8 cellular contexts compared by ENCODE assay signal in genomic region chr6:37696220-37696840, GRCh38. TPM values are rescaled to one million over a fixed set of nuclear protein-coding genes. Genes with fewer than 3 reads are reported as not detected.
DNase-seq lines count a peak whose midpoint lies in the region; ATAC-seq and TF ChIP-seq lines count a peak whose summit lies in the region.

No MANE protein-coding gene starts in this region.

- no peak for ATAC-seq in HG03095 (IDR thresholded peaks at IDR 0.05; ENCODE audit: unreplicated experiment)

- H2BK15ac ChIP-seq in mesenchymal stem cell (ENCODE audit: low read depth, poor library complexity, severe bottlenecking), result no peak overlapping the region

- no peak overlapping the region for H4K91ac ChIP-seq in mesenchymal stem cell (ENCODE audit: low read length)

- H2BK5ac ChIP-seq in mesenchymal stem cell (ENCODE audit: low read depth, low read length, poor library complexity, severe bottlenecking), result no peak overlapping the region

- H3K23ac ChIP-seq in mesenchymal stem cell (ENCODE audit: low read length in 2 of 2), result peak overlapping the region; percentile 31 to 68

- H3K14ac ChIP-seq in mesenchymal stem cell (ENCODE audit: low read length in 2 of 2), result peak overlapping the region in 1 of 2 experiments; percentile 72

- H3K9me3 ChIP-seq in mesenchymal stem cell (ENCODE audit: control insufficient read depth, low read length), result no peaks in the 10 kb centered on the region
- H3K9me3 ChIP-seq in tibial artery, result no peaks in the 10 kb centered on the region

- H3K4ac ChIP-seq in mesenchymal stem cell (ENCODE audit: low read depth in 1 of 2, low read length in 2 of 2), result no peak overlapping the region

- H3K4me3 ChIP-seq in coronary artery, result peak overlapping the region; percentile 89
- H3K4me3 ChIP-seq in mesenchymal stem cell (ENCODE audit: insufficient read depth in 1 of 2, low read depth in 1 of 2, low read length in 2 of 2), result peak overlapping the region; percentile 67 to 87
- H3K4me3 ChIP-seq in tibial artery, result peak overlapping the region; percentile 70 to 78

- peaks cover 27% of the 10 kb centered on the region for H3K79me1 ChIP-seq in mesenchymal stem cell (replicated peaks; ENCODE audit: low read length, poor library complexity, severe bottlenecking)

- H3K4me1 ChIP-seq in mesenchymal stem cell (ENCODE audit: control insufficient read depth, insufficient read depth, low read depth, low read length) (peaks cover 30% of the 10 kb centered on the region), tibial artery (peaks cover 0 to 40% (median 23%) of the 10 kb centered on the region in 4 donors)

- H2BK120ac ChIP-seq in mesenchymal stem cell (ENCODE audit: low read depth, low read length), result no peak overlapping the region

- H4K8ac ChIP-seq in mesenchymal stem cell (ENCODE audit: low read length), result no peak overlapping the region

- H2AFZ ChIP-seq in mesenchymal stem cell (ENCODE audit: low read depth, low read length), result no peak overlapping the region

- DNase-seq in NCI-H1092 treated with DMSO at 0.1 percent for 48 hours (lab: John Stamatoyannopoulos, UW) (peak; percentile 18), NCI-H1092 (lab: John Stamatoyannopoulos, UW) (no peak), T1000 (lab: John Stamatoyannopoulos, UW) (peak; percentile 25), coronary artery (ENCODE audit: low spot score) (no peak), mesenchymal stem cell (peak; percentile 54), tibial artery (peak in 1 of 2 donors; percentile 30), medulla oblongata (ENCODE audit: extremely low spot score) (no peak)

- 2% methylated on average over 54 of the region's 54 CpGs for WGBS in mesenchymal stem cell

- intact Hi-C loops in tibial artery (cut with DNase I; ENCODE audit: low total_unique reads), result loop anchor here (10.0 kb wide), 1 partner anchor 652 kb away; no protein-coding TSS in a partner anchor

- H3K9ac ChIP-seq in mesenchymal stem cell (ENCODE audit: low read length), result peak overlapping the region; percentile 89

- H3K4me2 ChIP-seq in mesenchymal stem cell (ENCODE audit: low read length, poor library complexity, severe bottlenecking), result peak overlapping the region; percentile 99

- peaks cover 0 to 6% of the 10 kb centered on the region in 2 experiments for H3K36me3 ChIP-seq in mesenchymal stem cell (ENCODE audit: control insufficient read depth in 1 of 2, insufficient read depth in 2 of 2, low read depth in 1 of 2, low read length in 2 of 2)
- H3K36me3 ChIP-seq in tibial artery, result no peaks in the 10 kb centered on the region

- no peak overlapping the region for H2BK12ac ChIP-seq in mesenchymal stem cell (ENCODE audit: low read length in 2 of 2)

- H3K27ac ChIP-seq in coronary artery (peak overlapping the region in 1 of 2 donors; percentile 71), mesenchymal stem cell (ENCODE audit: low read length, poor library complexity, severe bottlenecking) (no peak overlapping the region), tibial artery (no peak overlapping the region)

- peaks cover 6 to 50% of the 10 kb centered on the region in 2 experiments for H3K27me3 ChIP-seq in mesenchymal stem cell (ENCODE audit: control insufficient read depth in 1 of 2, insufficient read depth in 1 of 2, low read length in 2 of 2)
- no peaks in the 10 kb centered on the region for H3K27me3 ChIP-seq in tibial artery

- TF ChIP-seq CTCF in coronary artery (IDR thresholded peaks at IDR 0.05) (no peak), tibial artery (IDR thresholded peaks at IDR 0.05) (peak in 1 of 2 experiments; percentile 12)

- H2AK5ac ChIP-seq in mesenchymal stem cell (ENCODE audit: low read length, severe bottlenecking), result no peak overlapping the region

- no peak overlapping the region for H3K18ac ChIP-seq in mesenchymal stem cell (ENCODE audit: low read depth in 1 of 2, low read length in 2 of 2)

RNA-seq across cellular contexts. Expression of gene MDGA1, which starts 1.4 kb away (rescaled TPM):
- 2.1 TPM for polyA plus RNA-seq in mesenchymal stem cell (2013, experiment 1 of 2)
- 1.8 TPM for polyA plus RNA-seq in mesenchymal stem cell (2013, experiment 2 of 2)

Comparison
In these comparisons a context has a peak if more than half of its experiments do, and no peak if none do; other contexts are left out.
1. DNase-seq: peak in NCI-H1092 treated with DMSO at 0.1 percent for 48 hours (single experiment), T1000 (single experiment) and mesenchymal stem cell (single experiment); none in NCI-H1092 (single experiment), coronary artery (single experiment) and medulla oblongata (single experiment).
2. Peak in every context shown above with its lines, with median percentiles within 50 percentile points of each other: H3K4me3 ChIP-seq.